ENCODE assay signal across 1 cellular context in the genomic region with DNA sequence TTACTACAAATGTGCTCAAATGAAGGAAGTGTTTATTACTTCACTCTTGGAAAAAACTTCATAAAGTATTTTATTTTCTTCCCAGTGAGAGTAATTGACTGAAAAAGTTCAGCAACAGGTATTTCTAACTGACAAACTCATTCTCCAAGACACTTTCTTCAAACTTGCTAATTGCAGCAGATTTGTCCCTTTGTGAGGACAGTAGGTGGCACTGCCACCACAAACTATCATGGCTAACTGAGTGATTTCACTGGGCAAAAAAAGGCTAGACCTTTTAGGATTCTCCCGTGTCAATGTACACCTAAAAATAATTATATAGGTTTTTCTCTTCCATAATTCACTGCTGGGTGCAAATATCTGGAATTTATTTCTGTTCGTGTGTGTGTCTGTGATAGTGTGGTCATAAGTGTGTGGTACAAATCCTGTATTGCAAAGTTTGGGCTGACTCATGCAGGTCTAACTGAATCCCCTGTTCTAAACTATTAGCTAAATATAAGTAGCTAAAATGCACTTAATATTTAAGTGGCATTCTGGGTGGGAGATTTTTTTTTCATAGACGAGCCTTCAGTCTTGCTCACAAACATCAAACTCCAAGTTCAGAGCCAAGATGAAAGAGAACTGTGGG.
TF ChIP-seq lines count a peak whose summit lies in the region.

No MANE protein-coding gene starts in this region.

TF ChIP-seq in GM23338, 12 proteins besides CTCF, POLR2A, EP300 and RAD21 (continued from another document):
- TF ChIP-seq, protein P1, sequence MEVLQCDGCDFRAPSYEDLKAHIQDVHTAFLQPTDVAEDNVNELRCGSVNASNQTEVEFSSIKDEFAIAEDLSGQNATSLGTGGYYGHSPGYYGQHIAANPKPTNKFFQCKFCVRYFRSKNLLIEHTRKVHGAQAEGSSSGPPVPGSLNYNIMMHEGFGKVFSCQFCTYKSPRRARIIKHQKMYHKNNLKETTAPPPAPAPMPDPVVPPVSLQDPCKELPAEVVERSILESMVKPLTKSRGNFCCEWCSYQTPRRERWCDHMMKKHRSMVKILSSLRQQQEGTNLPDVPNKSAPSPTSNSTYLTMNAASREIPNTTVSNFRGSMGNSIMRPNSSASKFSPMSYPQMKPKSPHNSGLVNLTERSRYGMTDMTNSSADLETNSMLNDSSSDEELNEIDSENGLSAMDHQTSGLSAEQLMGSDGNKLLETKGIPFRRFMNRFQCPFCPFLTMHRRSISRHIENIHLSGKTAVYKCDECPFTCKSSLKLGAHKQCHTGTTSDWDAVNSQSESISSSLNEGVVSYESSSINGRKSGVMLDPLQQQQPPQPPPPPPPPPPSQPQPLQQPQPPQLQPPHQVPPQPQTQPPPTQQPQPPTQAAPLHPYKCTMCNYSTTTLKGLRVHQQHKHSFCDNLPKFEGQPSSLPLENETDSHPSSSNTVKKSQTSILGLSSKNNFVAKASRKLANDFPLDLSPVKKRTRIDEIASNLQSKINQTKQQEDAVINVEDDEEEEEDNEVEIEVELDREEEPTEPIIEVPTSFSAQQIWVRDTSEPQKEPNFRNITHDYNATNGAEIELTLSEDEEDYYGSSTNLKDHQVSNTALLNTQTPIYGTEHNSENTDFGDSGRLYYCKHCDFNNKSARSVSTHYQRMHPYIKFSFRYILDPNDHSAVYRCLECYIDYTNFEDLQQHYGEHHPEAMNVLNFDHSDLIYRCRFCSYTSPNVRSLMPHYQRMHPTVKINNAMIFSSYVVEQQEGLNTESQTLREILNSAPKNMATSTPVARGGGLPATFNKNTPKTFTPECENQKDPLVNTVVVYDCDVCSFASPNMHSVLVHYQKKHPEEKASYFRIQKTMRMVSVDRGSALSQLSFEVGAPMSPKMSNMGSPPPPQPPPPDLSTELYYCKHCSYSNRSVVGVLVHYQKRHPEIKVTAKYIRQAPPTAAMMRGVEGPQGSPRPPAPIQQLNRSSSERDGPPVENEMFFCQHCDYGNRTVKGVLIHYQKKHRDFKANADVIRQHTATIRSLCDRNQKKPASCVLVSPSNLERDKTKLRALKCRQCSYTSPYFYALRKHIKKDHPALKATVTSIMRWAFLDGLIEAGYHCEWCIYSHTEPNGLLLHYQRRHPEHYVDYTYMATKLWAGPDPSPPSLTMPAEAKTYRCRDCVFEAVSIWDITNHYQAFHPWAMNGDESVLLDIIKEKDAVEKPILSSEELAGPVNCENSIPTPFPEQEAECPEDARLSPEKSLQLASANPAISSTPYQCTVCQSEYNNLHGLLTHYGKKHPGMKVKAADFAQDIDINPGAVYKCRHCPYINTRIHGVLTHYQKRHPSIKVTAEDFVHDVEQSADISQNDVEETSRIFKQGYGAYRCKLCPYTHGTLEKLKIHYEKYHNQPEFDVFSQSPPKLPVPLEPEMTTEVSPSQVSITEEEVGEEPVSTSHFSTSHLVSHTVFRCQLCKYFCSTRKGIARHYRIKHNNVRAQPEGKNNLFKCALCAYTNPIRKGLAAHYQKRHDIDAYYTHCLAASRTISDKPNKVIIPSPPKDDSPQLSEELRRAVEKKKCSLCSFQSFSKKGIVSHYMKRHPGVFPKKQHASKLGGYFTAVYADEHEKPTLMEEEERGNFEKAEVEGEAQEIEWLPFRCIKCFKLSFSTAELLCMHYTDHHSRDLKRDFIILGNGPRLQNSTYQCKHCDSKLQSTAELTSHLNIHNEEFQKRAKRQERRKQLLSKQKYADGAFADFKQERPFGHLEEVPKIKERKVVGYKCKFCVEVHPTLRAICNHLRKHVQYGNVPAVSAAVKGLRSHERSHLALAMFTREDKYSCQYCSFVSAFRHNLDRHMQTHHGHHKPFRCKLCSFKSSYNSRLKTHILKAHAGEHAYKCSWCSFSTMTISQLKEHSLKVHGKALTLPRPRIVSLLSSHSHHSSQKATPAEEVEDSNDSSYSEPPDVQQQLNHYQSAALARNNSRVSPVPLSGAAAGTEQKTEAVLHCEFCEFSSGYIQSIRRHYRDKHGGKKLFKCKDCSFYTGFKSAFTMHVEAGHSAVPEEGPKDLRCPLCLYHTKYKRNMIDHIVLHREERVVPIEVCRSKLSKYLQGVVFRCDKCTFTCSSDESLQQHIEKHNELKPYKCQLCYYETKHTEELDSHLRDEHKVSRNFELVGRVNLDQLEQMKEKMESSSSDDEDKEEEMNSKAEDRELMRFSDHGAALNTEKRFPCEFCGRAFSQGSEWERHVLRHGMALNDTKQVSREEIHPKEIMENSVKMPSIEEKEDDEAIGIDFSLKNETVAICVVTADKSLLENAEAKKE (CRISPR knock-in tag; IDR thresholded peaks at IDR 0.05) = no peak
- TF ChIP-seq EZH2phosphoT487 (IDR thresholded peaks at IDR 0.05; ENCODE audit: unreplicated experiment) = no peak
- no peak for TF ChIP-seq ZNF331 (CRISPR knock-in tag; IDR thresholded peaks at IDR 0.05; ENCODE audit: low read depth)
- no peak for TF ChIP-seq STAT1 (IDR thresholded peaks at IDR 0.05; ENCODE audit: unreplicated experiment)
- no peak for TF ChIP-seq ZNF114 (CRISPR knock-in tag; IDR thresholded peaks at IDR 0.05)
- no peak for TF ChIP-seq NANOG (IDR thresholded peaks at IDR 0.05; ENCODE audit: borderline replicate concordance)
- TF ChIP-seq, protein P2, sequence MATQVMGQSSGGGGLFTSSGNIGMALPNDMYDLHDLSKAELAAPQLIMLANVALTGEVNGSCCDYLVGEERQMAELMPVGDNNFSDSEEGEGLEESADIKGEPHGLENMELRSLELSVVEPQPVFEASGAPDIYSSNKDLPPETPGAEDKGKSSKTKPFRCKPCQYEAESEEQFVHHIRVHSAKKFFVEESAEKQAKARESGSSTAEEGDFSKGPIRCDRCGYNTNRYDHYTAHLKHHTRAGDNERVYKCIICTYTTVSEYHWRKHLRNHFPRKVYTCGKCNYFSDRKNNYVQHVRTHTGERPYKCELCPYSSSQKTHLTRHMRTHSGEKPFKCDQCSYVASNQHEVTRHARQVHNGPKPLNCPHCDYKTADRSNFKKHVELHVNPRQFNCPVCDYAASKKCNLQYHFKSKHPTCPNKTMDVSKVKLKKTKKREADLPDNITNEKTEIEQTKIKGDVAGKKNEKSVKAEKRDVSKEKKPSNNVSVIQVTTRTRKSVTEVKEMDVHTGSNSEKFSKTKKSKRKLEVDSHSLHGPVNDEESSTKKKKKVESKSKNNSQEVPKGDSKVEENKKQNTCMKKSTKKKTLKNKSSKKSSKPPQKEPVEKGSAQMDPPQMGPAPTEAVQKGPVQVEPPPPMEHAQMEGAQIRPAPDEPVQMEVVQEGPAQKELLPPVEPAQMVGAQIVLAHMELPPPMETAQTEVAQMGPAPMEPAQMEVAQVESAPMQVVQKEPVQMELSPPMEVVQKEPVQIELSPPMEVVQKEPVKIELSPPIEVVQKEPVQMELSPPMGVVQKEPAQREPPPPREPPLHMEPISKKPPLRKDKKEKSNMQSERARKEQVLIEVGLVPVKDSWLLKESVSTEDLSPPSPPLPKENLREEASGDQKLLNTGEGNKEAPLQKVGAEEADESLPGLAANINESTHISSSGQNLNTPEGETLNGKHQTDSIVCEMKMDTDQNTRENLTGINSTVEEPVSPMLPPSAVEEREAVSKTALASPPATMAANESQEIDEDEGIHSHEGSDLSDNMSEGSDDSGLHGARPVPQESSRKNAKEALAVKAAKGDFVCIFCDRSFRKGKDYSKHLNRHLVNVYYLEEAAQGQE (IDR thresholded peaks at IDR 0.05; ENCODE audit: unreplicated experiment) = no peak
- TF ChIP-seq EZH2 (IDR thresholded peaks at IDR 0.05; ENCODE audit: low read depth, unreplicated experiment) = no peak
- TF ChIP-seq, protein P3, sequence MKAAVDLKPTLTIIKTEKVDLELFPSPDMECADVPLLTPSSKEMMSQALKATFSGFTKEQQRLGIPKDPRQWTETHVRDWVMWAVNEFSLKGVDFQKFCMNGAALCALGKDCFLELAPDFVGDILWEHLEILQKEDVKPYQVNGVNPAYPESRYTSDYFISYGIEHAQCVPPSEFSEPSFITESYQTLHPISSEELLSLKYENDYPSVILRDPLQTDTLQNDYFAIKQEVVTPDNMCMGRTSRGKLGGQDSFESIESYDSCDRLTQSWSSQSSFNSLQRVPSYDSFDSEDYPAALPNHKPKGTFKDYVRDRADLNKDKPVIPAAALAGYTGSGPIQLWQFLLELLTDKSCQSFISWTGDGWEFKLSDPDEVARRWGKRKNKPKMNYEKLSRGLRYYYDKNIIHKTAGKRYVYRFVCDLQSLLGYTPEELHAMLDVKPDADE (IDR thresholded peaks at IDR 0.05) = no peak
TF ChIP-seq in GM23338: peak in this region for 0.
